1 cellular context compared by ENCODE assay signal in genomic region chr10:3242251-3242650, GRCh38.
TF ChIP-seq lines count a peak whose summit lies in the region.

No MANE protein-coding gene starts in this region.

TF ChIP-seq in K562, 482 proteins besides CTCF, POLR2A, EP300 and RAD21 (continued from another document):
- no peak for TF ChIP-seq RREB1 (CRISPR knock-in tag; IDR thresholded peaks at IDR 0.05)
- TF ChIP-seq FOXP1 (CRISPR knock-in tag; IDR thresholded peaks at IDR 0.05), result no peak
- TF ChIP-seq NUFIP1 (IDR thresholded peaks at IDR 0.05; ENCODE audit: partially characterized antibody), result no peak
- TF ChIP-seq ZC3H11A (IDR thresholded peaks at IDR 0.05; ENCODE audit: low read depth, low read length), result no peak
- TF ChIP-seq ZNF282 (CRISPR knock-in tag; IDR thresholded peaks at IDR 0.05), result no peak
- TF ChIP-seq SNIP1 (IDR thresholded peaks at IDR 0.05; ENCODE audit: low read depth), result no peak
- TF ChIP-seq BRF1 (IDR thresholded peaks at IDR 0.05; ENCODE audit: borderline replicate concordance, extremely low read depth, insufficient read length), result no peak
- no peak for TF ChIP-seq ZC3H4 (CRISPR knock-in tag; IDR thresholded peaks at IDR 0.05; ENCODE audit: borderline replicate concordance)
- TF ChIP-seq ELF2 (CRISPR knock-in tag; IDR thresholded peaks at IDR 0.05), result no peak
- no peak for TF ChIP-seq BHLHE40 (IDR thresholded peaks at IDR 0.05; ENCODE audit: low read length)
- TF ChIP-seq ZBTB17 (CRISPR knock-in tag; IDR thresholded peaks at IDR 0.05), result no peak
- TF ChIP-seq ZNF518B (CRISPR knock-in tag; IDR thresholded peaks at IDR 0.05), result no peak
- TF ChIP-seq ERF (CRISPR knock-in tag; IDR thresholded peaks at IDR 0.05), result no peak
- TF ChIP-seq ZNF23 (CRISPR knock-in tag; IDR thresholded peaks at IDR 0.05), result no peak
